In the genomic region with DNA sequence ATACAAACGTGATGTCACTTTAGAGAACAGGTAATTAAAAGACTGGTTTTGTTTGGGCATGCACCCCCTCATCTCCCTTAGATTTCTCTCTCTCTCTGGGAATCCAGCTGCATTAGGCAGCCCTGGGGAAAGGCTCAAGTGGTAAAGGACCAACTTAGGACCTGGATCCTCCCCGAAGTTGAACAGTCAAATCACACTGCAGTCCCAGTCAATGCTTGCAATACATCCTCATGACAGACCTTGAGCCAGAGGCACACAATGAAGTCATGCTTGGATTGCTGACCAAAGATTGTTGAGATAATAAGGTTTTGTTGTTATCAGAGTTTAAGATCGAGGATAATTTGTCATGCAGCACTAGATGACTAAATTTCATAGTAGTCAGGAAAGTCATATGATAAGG, we compare ENCODE assay signal across 23 cellular contexts.
"Had no signal": no experiment of that assay in that cellular context is flagged by ENCODE, and none has a peak within 500 bp of the region (broad histone marks: within the 10 kb centered on the region; RNA-seq: fewer than 3 reads in every experiment).

No MANE protein-coding gene starts in this region.

- ATAC-seq: Panc1, PC-3, T-cell had no signal

- H3K4me3 ChIP-seq: SK-N-MC had no signal

- DNase-seq: KBM-7, NCI-H1092, NCI-H1105 treated with DMSO at 0.1 percent for 48 hours, NCI-H1417 treated with DMSO at 0.1 percent for 48 hours, NCI-H146, NCI-H1694 treated with DMSO at 0.1 percent for 48 hours, NCI-H1930, NCI-H2081, NCI-H2171, NCI-H226, NCI-H446, NCI-H510A, NCI-H524 treated with DMSO at 0.1 percent for 48 hours, NCI-H69, NCI-H774, PC-3, SHP77, SW 1271, T-cell had no signal

- H3K27ac ChIP-seq: RWPE1, SK-N-MC had no signal

- FAIRE-seq: HTR-8/SVneo had no signal
